Comparison of ENCODE assay signal across 1 cellular context in the genomic region with DNA sequence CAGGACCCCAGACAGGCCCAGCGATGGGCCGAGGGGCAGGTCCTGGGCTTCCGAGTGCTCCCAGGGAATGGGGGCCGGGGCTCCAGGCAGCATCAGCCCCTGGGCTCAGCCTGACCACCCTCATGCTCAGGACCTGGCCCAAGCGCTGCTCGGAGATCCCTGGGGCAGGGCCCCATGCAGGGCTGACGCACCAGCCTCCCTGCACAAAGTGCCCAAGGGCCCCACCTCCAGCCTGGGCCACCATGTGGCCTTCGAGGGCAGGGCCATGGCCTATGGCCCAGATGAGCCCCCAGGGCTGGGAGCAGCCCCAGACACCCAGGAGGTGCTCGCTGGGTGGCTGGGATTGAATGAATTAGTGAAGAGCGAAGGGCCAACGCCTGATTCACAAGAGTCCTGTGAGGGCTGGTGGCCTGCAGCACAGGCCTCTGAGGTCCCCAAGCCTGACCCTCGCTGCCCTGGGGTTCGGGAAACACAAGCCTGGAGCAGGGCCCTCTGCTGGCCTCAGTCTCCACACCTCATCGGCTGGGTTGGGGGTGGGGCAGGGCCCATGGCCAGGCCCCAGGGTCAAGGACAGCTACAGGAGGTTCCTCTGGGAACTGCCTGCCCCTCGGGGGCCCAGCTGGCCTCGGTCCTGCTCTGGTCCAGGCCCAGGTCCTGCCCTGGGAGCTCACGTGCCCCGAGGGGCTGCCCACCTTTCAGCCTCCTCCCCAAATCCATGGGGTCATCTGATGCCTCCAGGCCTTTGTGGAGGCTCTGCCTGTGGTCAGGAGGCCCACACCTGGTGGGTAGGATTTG.
TF ChIP-seq lines count a peak whose summit lies in the region.

No MANE protein-coding gene starts in this region.

TF ChIP-seq in HepG2, 621 proteins besides CTCF, POLR2A, EP300 and RAD21 (continued from another document and continues in another):
- TF ChIP-seq, protein P1, sequence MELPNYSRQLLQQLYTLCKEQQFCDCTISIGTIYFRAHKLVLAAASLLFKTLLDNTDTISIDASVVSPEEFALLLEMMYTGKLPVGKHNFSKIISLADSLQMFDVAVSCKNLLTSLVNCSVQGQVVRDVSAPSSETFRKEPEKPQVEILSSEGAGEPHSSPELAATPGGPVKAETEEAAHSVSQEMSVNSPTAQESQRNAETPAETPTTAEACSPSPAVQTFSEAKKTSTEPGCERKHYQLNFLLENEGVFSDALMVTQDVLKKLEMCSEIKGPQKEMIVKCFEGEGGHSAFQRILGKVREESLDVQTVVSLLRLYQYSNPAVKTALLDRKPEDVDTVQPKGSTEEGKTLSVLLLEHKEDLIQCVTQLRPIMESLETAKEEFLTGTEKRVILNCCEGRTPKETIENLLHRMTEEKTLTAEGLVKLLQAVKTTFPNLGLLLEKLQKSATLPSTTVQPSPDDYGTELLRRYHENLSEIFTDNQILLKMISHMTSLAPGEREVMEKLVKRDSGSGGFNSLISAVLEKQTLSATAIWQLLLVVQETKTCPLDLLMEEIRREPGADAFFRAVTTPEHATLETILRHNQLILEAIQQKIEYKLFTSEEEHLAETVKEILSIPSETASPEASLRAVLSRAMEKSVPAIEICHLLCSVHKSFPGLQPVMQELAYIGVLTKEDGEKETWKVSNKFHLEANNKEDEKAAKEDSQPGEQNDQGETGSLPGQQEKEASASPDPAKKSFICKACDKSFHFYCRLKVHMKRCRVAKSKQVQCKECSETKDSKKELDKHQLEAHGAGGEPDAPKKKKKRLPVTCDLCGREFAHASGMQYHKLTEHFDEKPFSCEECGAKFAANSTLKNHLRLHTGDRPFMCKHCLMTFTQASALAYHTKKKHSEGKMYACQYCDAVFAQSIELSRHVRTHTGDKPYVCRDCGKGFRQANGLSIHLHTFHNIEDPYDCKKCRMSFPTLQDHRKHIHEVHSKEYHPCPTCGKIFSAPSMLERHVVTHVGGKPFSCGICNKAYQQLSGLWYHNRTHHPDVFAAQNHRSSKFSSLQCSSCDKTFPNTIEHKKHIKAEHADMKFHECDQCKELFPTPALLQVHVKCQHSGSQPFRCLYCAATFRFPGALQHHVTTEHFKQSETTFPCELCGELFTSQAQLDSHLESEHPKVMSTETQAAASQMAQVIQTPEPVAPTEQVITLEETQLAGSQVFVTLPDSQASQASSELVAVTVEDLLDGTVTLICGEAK (IDR thresholded peaks at IDR 0.05), result no peak
- TF ChIP-seq, protein P1 (CRISPR knock-in tag; IDR thresholded peaks at IDR 0.05), result no peak
- TF ChIP-seq ZNF24 (IDR thresholded peaks at IDR 0.05) (no peak), SUZ12 (IDR thresholded peaks at IDR 0.05; ENCODE audit: low read depth, low read length) (no peak), ZNF432 (CRISPR knock-in tag; IDR thresholded peaks at IDR 0.05; ENCODE audit: borderline replicate concordance) (no peak), ZNF790 (CRISPR knock-in tag; IDR thresholded peaks at IDR 0.05; ENCODE audit: borderline replicate concordance) (0 out of 2 replicates have a peak, but pooled peaks have one; percentile 52), ZNF652 (CRISPR knock-in tag; IDR thresholded peaks at IDR 0.05; ENCODE audit: borderline replicate concordance, low read depth) (no peak), FOSL1 (CRISPR knock-in tag; IDR thresholded peaks at IDR 0.05; ENCODE audit: borderline replicate concordance) (no peak), IKZF1 (IDR thresholded peaks at IDR 0.05) (no peak), ZNF777 (CRISPR knock-in tag; IDR thresholded peaks at IDR 0.05) (peak; percentile 54; the same call in 1 of the 2 replicates), KLF11 (CRISPR knock-in tag; IDR thresholded peaks at IDR 0.05) (no peak), ZIK1 (CRISPR knock-in tag; IDR thresholded peaks at IDR 0.05; ENCODE audit: borderline replicate concordance, low read depth) (no peak), MEF2D (CRISPR knock-in tag; IDR thresholded peaks at IDR 0.05) (peak; percentile 90), SMARCE1 (IDR thresholded peaks at IDR 0.05; ENCODE audit: borderline replicate concordance) (no peak), XRCC5 (optimal IDR thresholded peaks at IDR 0.05; ENCODE audit: low read length) (no peak), ZNF607 (CRISPR knock-in tag; IDR thresholded peaks at IDR 0.05; ENCODE audit: borderline replicate concordance) (peak; percentile 46; the same call in 1 of the 2 replicates), ZNF331 (CRISPR knock-in tag; IDR thresholded peaks at IDR 0.05) (peak; percentile 70), SETDB1 (CRISPR knock-in tag; IDR thresholded peaks at IDR 0.05; ENCODE audit: borderline replicate concordance) (no peak; the same call in 1 of the 2 replicates), ZSCAN9 (CRISPR knock-in tag; IDR thresholded peaks at IDR 0.05; ENCODE audit: borderline replicate concordance) (0 out of 2 replicates have a peak, but pooled peaks have one; percentile 78), ZNF660 (CRISPR knock-in tag; IDR thresholded peaks at IDR 0.05; ENCODE audit: borderline replicate concordance, low read depth) (no peak), HNRNPK (IDR thresholded peaks at IDR 0.05; ENCODE audit: low read depth, low read length, poor library complexity, severe bottlenecking) (no peak), ZNF598 (CRISPR knock-in tag; IDR thresholded peaks at IDR 0.05; ENCODE audit: borderline replicate concordance) (0 out of 2 replicates have a peak, but pooled peaks have one; percentile 47), ZFP36L1 (CRISPR knock-in tag; IDR thresholded peaks at IDR 0.05) (0 out of 2 replicates have a peak, but pooled peaks have one; percentile 66), ZMYM4 (CRISPR knock-in tag; IDR thresholded peaks at IDR 0.05) (peak; percentile 77), EZH2 (conservative IDR thresholded peaks at IDR 0.05; ENCODE audit: low read depth, low read length) (no peak)
- TF ChIP-seq, protein P2, sequence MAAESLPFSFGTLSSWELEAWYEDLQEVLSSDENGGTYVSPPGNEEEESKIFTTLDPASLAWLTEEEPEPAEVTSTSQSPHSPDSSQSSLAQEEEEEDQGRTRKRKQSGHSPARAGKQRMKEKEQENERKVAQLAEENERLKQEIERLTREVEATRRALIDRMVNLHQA (CRISPR knock-in tag; IDR thresholded peaks at IDR 0.05), result no peak
- TF ChIP-seq, protein P3, sequence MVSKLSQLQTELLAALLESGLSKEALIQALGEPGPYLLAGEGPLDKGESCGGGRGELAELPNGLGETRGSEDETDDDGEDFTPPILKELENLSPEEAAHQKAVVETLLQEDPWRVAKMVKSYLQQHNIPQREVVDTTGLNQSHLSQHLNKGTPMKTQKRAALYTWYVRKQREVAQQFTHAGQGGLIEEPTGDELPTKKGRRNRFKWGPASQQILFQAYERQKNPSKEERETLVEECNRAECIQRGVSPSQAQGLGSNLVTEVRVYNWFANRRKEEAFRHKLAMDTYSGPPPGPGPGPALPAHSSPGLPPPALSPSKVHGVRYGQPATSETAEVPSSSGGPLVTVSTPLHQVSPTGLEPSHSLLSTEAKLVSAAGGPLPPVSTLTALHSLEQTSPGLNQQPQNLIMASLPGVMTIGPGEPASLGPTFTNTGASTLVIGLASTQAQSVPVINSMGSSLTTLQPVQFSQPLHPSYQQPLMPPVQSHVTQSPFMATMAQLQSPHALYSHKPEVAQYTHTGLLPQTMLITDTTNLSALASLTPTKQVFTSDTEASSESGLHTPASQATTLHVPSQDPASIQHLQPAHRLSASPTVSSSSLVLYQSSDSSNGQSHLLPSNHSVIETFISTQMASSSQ (IDR thresholded peaks at IDR 0.05; ENCODE audit: low read depth), result 0 out of 2 replicates have a peak, but pooled peaks have one; percentile 18
- TF ChIP-seq, protein P3 (CRISPR knock-in tag; IDR thresholded peaks at IDR 0.05; ENCODE audit: borderline replicate concordance), result peak; percentile 88; the same call in 1 of the 2 replicates
- TF ChIP-seq, protein P4, sequence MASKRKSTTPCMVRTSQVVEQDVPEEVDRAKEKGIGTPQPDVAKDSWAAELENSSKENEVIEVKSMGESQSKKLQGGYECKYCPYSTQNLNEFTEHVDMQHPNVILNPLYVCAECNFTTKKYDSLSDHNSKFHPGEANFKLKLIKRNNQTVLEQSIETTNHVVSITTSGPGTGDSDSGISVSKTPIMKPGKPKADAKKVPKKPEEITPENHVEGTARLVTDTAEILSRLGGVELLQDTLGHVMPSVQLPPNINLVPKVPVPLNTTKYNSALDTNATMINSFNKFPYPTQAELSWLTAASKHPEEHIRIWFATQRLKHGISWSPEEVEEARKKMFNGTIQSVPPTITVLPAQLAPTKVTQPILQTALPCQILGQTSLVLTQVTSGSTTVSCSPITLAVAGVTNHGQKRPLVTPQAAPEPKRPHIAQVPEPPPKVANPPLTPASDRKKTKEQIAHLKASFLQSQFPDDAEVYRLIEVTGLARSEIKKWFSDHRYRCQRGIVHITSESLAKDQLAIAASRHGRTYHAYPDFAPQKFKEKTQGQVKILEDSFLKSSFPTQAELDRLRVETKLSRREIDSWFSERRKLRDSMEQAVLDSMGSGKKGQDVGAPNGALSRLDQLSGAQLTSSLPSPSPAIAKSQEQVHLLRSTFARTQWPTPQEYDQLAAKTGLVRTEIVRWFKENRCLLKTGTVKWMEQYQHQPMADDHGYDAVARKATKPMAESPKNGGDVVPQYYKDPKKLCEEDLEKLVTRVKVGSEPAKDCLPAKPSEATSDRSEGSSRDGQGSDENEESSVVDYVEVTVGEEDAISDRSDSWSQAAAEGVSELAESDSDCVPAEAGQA (IDR thresholded peaks at IDR 0.05; ENCODE audit: low read depth), result no peak
- TF ChIP-seq, protein P4 (CRISPR knock-in tag; IDR thresholded peaks at IDR 0.05; ENCODE audit: borderline replicate concordance), result peak; percentile 67; the same call in 1 of the 2 replicates
- TF ChIP-seq, protein P5, sequence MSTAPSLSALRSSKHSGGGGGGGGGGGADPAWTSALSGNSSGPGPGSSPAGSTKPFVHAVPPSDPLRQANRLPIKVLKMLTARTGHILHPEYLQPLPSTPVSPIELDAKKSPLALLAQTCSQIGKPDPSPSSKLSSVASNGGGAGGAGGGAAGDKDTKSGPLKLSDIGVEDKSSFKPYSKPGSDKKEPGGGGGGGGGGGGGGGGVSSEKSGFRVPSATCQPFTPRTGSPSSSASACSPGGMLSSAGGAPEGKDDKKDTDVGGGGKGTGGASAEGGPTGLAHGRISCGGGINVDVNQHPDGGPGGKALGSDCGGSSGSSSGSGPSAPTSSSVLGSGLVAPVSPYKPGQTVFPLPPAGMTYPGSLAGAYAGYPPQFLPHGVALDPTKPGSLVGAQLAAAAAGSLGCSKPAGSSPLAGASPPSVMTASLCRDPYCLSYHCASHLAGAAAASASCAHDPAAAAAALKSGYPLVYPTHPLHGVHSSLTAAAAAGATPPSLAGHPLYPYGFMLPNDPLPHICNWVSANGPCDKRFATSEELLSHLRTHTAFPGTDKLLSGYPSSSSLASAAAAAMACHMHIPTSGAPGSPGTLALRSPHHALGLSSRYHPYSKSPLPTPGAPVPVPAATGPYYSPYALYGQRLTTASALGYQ (CRISPR knock-in tag; IDR thresholded peaks at IDR 0.05), result peak; percentile 89
